In the genomic region with DNA sequence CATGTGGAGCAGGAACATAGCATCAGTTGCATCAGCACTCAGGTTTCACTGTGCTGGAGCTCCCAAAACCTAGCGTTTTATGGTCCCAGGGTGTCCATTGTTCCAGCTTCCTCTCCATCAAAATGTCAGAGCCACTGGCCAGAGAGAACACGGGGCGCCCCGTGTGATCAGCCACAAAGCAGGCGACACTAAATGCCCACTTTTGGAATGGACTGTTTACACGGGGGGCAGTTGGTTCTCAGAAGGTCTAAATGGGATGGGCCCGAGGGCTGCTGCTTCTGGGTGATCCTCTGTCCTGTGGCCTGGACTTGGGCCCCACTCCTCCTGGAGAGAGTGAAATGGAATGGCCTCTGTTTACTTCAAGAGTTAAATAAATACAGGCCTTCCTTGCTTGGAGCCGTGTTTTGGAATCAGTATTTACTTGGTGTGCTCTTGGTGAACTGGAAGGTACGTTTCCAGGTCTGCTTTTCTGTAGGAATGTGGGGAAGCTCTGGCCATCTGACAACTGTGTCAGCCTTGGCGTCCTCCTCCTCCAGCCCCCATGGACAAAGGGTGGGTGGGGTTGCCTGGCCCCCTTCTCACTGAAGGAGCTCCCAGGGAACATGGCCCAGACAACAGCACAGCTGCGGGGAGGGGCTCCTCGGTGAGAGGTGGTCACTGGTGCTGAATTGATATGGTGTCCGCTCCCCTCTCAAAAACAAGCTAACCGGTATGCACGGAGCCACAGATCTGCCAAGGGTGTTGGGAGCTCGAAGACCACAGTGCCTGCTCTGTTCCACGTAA, we compare ENCODE assay signal across 13 cellular contexts.
"Had no signal": no experiment of that assay in that cellular context is flagged by ENCODE, and none has a peak within 500 bp of the region (broad histone marks: within the 10 kb centered on the region; RNA-seq: fewer than 3 reads in every experiment).

No MANE protein-coding gene starts in this region.

- H3K27ac Mint-ChIP-seq: activated naive CD8-positive, alpha-beta T cell treated with anti-CD3 and anti-CD28 coated beads for 36 hours; dendritic cell treated with granulocyte-macrophage colony-stimulating factor and Interleukin-4, amounts not matched to agents 40 ng/mL and 50 ng/mL, for 4 days; effector memory CD8-positive, alpha-beta T cell; natural killer cell; stimulated activated naive CD8-positive, alpha-beta T cell treated with anti-CD3 and anti-CD28 coated beads, Interleukin-15, amount 100 ng/mL, for 72 hours; T-helper 1 cell treated with Interleukin-12 subunit alpha and Interleukin-12 subunit beta and Interleukin-4 antibody, amounts not matched to agents 30 μg/mL and 1 μg/mL, for 36 hours had no signal

- H3K27ac ChIP-seq: brain microvascular endothelial cell, SK-N-MC had no signal

- H3K4me3 ChIP-seq: SK-N-MC had no signal

- H3K9me3 Mint-ChIP-seq: activated naive CD8-positive, alpha-beta T cell treated with anti-CD3 and anti-CD28 coated beads for 36 hours; dendritic cell treated with granulocyte-macrophage colony-stimulating factor and Interleukin-4, amounts not matched to agents 40 ng/mL and 50 ng/mL, for 4 days; effector memory CD8-positive, alpha-beta T cell; natural killer cell; stimulated activated naive CD8-positive, alpha-beta T cell treated with anti-CD3 and anti-CD28 coated beads, Interleukin-15, amount 100 ng/mL, for 72 hours; T-helper 1 cell treated with Interleukin-12 subunit alpha and Interleukin-12 subunit beta and Interleukin-4 antibody, amounts not matched to agents 30 μg/mL and 1 μg/mL, for 36 hours had no signal

- H3K36me3 Mint-ChIP-seq: activated naive CD8-positive, alpha-beta T cell treated with anti-CD3 and anti-CD28 coated beads for 36 hours; natural killer cell had no signal

- H3K36me3 ChIP-seq: brain microvascular endothelial cell had no signal

- DNase-seq: activated naive CD8-positive, alpha-beta T cell treated with anti-CD3 and anti-CD28 coated beads for 36 hours; brain microvascular endothelial cell; cerebellar nuclear complex; effector memory CD8-positive, alpha-beta T cell; erythroblast; natural killer cell; nucleus accumbens; stimulated activated CD4-positive, alpha-beta T cell treated with anti-CD3 and anti-CD28 coated beads, Interleukin-4, amount 100 ng/mL, for 1 hour; stimulated activated CD8-positive, alpha-beta memory T cell treated with anti-CD3 and anti-CD28 coated beads, Interleukin-4, amount 100 ng/mL, for 48 hours; stimulated activated naive CD8-positive, alpha-beta T cell treated with anti-CD3 and anti-CD28 coated beads, Interleukin-15, amount 100 ng/mL, for 72 hours had no signal

- ATAC-seq: effector memory CD8-positive, alpha-beta T cell; natural killer cell; stimulated activated naive CD8-positive, alpha-beta T cell treated with anti-CD3 and anti-CD28 coated beads, Interleukin-15, amount 100 ng/mL, for 72 hours had no signal
